ENCODE assay signal across 1 cellular context in the genomic region with DNA sequence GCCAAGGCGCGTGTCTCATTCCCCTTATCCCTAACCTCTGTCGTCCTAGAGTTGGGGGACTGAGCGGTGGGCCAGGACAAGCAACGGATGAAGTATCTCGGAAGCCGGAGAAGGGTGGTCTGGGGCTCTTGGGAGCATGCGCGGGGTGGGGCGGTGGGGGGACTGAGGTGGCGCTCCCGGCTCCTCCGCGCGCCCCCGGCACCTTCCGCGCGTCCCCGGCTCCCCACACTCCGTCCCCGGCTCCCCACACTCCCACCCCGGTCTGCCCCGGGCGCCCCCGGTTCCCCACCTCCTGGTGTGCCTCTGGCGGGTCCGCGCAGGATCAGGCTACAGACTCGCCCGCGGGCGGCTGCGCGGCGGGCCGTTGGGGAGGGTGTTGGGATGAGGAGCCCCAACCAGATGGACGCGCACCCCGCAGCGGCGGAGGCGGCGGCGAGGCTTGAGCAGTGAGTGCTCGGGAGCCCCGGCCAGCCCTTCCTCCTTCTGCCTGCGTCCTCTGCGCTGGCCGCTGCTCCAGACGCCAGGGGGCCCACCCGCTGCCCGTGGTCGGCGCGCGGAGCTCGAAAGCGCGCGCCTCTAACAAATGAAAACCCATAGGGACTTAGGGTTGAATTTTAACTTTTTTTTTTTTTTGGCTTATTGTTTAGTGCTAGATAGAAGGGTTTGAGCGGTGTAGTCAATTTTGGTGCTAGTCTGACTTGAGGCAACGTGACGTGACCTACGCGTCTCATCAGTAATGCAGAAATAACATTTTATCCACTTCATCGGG.
A peak's percentile ranks its signal among the peaks of the same experiment; 100 is the strongest.
TF ChIP-seq lines count a peak whose summit lies in the region.

No MANE protein-coding gene starts in this region.

TF ChIP-seq in HepG2, 621 proteins besides CTCF, POLR2A, EP300 and RAD21 (continued from another document and continues in another):
- TF ChIP-seq, protein P1, sequence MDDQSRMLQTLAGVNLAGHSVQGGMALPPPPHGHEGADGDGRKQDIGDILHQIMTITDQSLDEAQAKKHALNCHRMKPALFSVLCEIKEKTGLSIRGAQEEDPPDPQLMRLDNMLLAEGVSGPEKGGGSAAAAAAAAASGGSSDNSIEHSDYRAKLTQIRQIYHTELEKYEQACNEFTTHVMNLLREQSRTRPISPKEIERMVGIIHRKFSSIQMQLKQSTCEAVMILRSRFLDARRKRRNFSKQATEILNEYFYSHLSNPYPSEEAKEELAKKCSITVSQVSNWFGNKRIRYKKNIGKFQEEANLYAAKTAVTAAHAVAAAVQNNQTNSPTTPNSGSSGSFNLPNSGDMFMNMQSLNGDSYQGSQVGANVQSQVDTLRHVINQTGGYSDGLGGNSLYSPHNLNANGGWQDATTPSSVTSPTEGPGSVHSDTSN (CRISPR knock-in tag; IDR thresholded peaks at IDR 0.05; ENCODE audit: borderline replicate concordance) = no peak
- no peak for TF ChIP-seq POLR2AphosphoS2 (IDR thresholded peaks at IDR 0.05; ENCODE audit: low read depth, low read length)
- TF ChIP-seq ZNF253 (CRISPR knock-in tag; IDR thresholded peaks at IDR 0.05; ENCODE audit: borderline replicate concordance) = no peak
- peak; percentile 90 for TF ChIP-seq ZBTB7B (CRISPR knock-in tag; IDR thresholded peaks at IDR 0.05)
- no peak for TF ChIP-seq ZNF709 (CRISPR knock-in tag; IDR thresholded peaks at IDR 0.05)
- no peak for TF ChIP-seq ZNF83 (CRISPR knock-in tag; IDR thresholded peaks at IDR 0.05; ENCODE audit: borderline replicate concordance)
- TF ChIP-seq ZNF30 (CRISPR knock-in tag; IDR thresholded peaks at IDR 0.05) = no peak
- TF ChIP-seq ZFP82 (CRISPR knock-in tag; IDR thresholded peaks at IDR 0.05; ENCODE audit: borderline replicate concordance) = no peak
- no peak for TF ChIP-seq SP2 (CRISPR knock-in tag; IDR thresholded peaks at IDR 0.05)
- TF ChIP-seq HNRNPUL1 (IDR thresholded peaks at IDR 0.05; ENCODE audit: low read depth, low read length) = no peak
- no peak for TF ChIP-seq RBFOX2 (IDR thresholded peaks at IDR 0.05; ENCODE audit: low read depth, low read length)
- TF ChIP-seq, protein P2, sequence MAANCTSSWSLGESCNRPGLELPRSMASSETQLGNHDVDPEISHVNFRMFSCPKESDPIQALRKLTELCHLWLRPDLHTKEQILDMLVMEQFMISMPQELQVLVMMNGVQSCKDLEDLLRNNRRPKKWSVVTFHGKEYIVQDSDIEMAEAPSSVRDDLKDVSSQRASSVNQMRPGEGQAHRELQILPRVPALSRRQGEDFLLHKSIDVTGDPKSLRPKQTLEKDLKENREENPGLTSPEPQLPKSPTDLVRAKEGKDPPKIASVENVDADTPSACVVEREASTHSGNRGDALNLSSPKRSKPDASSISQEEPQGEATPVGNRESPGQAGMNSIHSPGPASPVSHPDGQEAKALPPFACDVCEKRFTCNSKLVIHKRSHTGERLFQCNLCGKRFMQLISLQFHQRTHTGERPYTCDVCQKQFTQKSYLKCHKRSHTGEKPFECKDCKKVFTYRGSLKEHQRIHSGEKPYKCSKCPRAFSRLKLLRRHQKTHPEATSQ (CRISPR knock-in tag; IDR thresholded peaks at IDR 0.05; ENCODE audit: borderline replicate concordance) = no peak
- no peak for TF ChIP-seq ZNF224 (CRISPR knock-in tag; IDR thresholded peaks at IDR 0.05)
- TF ChIP-seq IRF2 (CRISPR knock-in tag; IDR thresholded peaks at IDR 0.05) = peak; percentile 70; the same call in 1 of the 2 replicates
- TF ChIP-seq, protein P3, sequence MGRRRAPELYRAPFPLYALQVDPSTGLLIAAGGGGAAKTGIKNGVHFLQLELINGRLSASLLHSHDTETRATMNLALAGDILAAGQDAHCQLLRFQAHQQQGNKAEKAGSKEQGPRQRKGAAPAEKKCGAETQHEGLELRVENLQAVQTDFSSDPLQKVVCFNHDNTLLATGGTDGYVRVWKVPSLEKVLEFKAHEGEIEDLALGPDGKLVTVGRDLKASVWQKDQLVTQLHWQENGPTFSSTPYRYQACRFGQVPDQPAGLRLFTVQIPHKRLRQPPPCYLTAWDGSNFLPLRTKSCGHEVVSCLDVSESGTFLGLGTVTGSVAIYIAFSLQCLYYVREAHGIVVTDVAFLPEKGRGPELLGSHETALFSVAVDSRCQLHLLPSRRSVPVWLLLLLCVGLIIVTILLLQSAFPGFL (CRISPR knock-in tag; IDR thresholded peaks at IDR 0.05) = no peak
- no peak; the same call in 1 of the 2 replicates for TF ChIP-seq RXRA (CRISPR knock-in tag; IDR thresholded peaks at IDR 0.05)
- TF ChIP-seq, protein P4, sequence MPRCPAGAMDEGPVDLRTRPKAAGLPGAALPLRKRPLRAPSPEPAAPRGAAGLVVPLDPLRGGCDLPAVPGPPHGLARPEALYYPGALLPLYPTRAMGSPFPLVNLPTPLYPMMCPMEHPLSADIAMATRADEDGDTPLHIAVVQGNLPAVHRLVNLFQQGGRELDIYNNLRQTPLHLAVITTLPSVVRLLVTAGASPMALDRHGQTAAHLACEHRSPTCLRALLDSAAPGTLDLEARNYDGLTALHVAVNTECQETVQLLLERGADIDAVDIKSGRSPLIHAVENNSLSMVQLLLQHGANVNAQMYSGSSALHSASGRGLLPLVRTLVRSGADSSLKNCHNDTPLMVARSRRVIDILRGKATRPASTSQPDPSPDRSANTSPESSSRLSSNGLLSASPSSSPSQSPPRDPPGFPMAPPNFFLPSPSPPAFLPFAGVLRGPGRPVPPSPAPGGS (CRISPR knock-in tag; IDR thresholded peaks at IDR 0.05) = no peak
- peak; percentile 44; the same call in 1 of the 2 replicates for TF ChIP-seq ZNF614 (CRISPR knock-in tag; IDR thresholded peaks at IDR 0.05; ENCODE audit: borderline replicate concordance)
- no peak for TF ChIP-seq ZKSCAN5 (CRISPR knock-in tag; IDR thresholded peaks at IDR 0.05)
- TF ChIP-seq, protein P5, sequence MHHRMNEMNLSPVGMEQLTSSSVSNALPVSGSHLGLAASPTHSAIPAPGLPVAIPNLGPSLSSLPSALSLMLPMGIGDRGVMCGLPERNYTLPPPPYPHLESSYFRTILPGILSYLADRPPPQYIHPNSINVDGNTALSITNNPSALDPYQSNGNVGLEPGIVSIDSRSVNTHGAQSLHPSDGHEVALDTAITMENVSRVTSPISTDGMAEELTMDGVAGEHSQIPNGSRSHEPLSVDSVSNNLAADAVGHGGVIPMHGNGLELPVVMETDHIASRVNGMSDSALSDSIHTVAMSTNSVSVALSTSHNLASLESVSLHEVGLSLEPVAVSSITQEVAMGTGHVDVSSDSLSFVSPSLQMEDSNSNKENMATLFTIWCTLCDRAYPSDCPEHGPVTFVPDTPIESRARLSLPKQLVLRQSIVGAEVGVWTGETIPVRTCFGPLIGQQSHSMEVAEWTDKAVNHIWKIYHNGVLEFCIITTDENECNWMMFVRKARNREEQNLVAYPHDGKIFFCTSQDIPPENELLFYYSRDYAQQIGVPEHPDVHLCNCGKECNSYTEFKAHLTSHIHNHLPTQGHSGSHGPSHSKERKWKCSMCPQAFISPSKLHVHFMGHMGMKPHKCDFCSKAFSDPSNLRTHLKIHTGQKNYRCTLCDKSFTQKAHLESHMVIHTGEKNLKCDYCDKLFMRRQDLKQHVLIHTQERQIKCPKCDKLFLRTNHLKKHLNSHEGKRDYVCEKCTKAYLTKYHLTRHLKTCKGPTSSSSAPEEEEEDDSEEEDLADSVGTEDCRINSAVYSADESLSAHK (CRISPR knock-in tag; IDR thresholded peaks at IDR 0.05; ENCODE audit: borderline replicate concordance) = no peak
- TF ChIP-seq, protein P6, sequence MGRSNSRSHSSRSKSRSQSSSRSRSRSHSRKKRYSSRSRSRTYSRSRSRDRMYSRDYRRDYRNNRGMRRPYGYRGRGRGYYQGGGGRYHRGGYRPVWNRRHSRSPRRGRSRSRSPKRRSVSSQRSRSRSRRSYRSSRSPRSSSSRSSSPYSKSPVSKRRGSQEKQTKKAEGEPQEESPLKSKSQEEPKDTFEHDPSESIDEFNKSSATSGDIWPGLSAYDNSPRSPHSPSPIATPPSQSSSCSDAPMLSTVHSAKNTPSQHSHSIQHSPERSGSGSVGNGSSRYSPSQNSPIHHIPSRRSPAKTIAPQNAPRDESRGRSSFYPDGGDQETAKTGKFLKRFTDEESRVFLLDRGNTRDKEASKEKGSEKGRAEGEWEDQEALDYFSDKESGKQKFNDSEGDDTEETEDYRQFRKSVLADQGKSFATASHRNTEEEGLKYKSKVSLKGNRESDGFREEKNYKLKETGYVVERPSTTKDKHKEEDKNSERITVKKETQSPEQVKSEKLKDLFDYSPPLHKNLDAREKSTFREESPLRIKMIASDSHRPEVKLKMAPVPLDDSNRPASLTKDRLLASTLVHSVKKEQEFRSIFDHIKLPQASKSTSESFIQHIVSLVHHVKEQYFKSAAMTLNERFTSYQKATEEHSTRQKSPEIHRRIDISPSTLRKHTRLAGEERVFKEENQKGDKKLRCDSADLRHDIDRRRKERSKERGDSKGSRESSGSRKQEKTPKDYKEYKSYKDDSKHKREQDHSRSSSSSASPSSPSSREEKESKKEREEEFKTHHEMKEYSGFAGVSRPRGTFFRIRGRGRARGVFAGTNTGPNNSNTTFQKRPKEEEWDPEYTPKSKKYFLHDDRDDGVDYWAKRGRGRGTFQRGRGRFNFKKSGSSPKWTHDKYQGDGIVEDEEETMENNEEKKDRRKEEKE (IDR thresholded peaks at IDR 0.05) = no peak
- no peak for TF ChIP-seq STAT5B (CRISPR knock-in tag; IDR thresholded peaks at IDR 0.05)
- TF ChIP-seq, protein P7, sequence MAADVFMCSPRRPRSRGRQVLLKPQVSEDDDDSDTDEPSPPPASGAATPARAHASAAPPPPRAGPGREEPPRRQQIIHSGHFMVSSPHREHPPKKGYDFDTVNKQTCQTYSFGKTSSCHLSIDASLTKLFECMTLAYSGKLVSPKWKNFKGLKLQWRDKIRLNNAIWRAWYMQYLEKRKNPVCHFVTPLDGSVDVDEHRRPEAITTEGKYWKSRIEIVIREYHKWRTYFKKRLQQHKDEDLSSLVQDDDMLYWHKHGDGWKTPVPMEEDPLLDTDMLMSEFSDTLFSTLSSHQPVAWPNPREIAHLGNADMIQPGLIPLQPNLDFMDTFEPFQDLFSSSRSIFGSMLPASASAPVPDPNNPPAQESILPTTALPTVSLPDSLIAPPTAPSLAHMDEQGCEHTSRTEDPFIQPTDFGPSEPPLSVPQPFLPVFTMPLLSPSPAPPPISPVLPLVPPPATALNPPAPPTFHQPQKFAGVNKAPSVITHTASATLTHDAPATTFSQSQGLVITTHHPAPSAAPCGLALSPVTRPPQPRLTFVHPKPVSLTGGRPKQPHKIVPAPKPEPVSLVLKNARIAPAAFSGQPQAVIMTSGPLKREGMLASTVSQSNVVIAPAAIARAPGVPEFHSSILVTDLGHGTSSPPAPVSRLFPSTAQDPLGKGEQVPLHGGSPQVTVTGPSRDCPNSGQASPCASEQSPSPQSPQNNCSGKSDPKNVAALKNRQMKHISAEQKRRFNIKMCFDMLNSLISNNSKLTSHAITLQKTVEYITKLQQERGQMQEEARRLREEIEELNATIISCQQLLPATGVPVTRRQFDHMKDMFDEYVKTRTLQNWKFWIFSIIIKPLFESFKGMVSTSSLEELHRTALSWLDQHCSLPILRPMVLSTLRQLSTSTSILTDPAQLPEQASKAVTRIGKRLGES (CRISPR knock-in tag; IDR thresholded peaks at IDR 0.05; ENCODE audit: borderline replicate concordance) = no peak
- peak; percentile 92; the same call in 1 of the 2 replicates for TF ChIP-seq MTA1 (CRISPR knock-in tag; IDR thresholded peaks at IDR 0.05; ENCODE audit: borderline replicate concordance)
- no peak for TF ChIP-seq BRD4 (CRISPR knock-in tag; IDR thresholded peaks at IDR 0.05)
- no peak for TF ChIP-seq GLI4 (CRISPR knock-in tag; IDR thresholded peaks at IDR 0.05; ENCODE audit: borderline replicate concordance)
- TF ChIP-seq MLLT10 (CRISPR knock-in tag; IDR thresholded peaks at IDR 0.05) = no peak
- TF ChIP-seq ZNF205 (CRISPR knock-in tag; IDR thresholded peaks at IDR 0.05) = 0 out of 2 replicates have a peak, but pooled peaks have one; percentile 66
- TF ChIP-seq, protein P8, sequence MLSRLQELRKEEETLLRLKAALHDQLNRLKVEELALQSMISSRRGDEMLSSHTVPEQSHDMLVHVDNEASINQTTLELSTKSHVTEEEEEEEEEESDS (CRISPR knock-in tag; IDR thresholded peaks at IDR 0.05; ENCODE audit: borderline replicate concordance) = no peak
- TF ChIP-seq, protein P9, sequence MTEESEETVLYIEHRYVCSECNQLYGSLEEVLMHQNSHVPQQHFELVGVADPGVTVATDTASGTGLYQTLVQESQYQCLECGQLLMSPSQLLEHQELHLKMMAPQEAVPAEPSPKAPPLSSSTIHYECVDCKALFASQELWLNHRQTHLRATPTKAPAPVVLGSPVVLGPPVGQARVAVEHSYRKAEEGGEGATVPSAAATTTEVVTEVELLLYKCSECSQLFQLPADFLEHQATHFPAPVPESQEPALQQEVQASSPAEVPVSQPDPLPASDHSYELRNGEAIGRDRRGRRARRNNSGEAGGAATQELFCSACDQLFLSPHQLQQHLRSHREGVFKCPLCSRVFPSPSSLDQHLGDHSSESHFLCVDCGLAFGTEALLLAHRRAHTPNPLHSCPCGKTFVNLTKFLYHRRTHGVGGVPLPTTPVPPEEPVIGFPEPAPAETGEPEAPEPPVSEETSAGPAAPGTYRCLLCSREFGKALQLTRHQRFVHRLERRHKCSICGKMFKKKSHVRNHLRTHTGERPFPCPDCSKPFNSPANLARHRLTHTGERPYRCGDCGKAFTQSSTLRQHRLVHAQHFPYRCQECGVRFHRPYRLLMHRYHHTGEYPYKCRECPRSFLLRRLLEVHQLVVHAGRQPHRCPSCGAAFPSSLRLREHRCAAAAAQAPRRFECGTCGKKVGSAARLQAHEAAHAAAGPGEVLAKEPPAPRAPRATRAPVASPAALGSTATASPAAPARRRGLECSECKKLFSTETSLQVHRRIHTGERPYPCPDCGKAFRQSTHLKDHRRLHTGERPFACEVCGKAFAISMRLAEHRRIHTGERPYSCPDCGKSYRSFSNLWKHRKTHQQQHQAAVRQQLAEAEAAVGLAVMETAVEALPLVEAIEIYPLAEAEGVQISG (CRISPR knock-in tag; IDR thresholded peaks at IDR 0.05) = peak; percentile 57; the same call in 1 of the 2 replicates
- TF ChIP-seq RXRB (CRISPR knock-in tag; IDR thresholded peaks at IDR 0.05; ENCODE audit: borderline replicate concordance) = peak; percentile 53; the same call in 1 of the 2 replicates
- TF ChIP-seq, protein P10, sequence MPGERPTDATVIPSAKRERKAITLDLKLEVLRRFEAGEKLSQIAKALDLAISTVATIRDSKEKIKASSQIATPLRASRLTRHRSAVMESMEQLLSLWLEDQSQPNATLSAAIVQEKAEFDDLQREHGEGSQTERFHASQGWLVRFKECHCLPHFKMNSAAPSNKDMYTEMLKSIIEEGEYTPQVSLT (CRISPR knock-in tag; IDR thresholded peaks at IDR 0.05; ENCODE audit: borderline replicate concordance, low read depth) = no peak
- TF ChIP-seq ZBTB3 (CRISPR knock-in tag; IDR thresholded peaks at IDR 0.05; ENCODE audit: borderline replicate concordance, low read depth) = no peak
